1 cellular context compared by ENCODE assay signal in the genomic region with DNA sequence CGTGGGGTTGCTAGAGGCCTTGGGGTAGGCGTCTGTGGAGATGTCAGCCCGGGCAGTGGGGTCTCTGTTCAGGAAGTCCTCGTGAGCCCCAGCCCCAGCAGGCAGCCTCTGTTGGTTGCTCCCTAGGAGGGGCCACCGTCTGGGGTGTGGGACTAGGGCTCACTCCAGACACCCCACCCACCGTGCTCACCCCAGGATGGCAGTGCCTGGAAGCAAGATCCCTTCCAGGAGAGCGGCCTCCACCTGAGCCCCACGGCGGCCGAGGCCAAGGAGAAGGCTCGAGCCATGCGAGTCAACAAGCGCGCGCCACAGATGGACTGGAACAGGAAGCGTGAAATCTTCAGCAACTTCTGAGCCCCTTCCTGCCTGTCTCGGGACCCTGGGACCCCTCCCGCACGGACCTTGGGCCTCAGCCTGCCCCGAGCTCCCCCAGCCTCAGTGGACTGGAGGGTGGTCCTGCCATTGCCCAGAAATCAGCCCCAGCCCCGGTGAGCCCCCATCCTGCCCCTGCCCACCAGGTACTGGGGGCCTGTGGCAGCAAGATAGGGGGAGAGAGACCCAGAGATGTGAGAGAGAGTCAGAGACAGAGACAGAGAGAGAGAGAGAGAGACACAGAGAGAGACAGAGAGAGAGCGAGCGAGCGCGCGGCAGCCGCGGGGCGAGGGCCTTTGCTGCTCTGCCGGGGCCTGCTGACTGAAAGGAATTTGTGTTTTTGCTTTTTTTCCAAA.
A peak's percentile ranks its signal among the peaks of the same experiment; 100 is the strongest.
TF ChIP-seq lines count a peak whose summit lies in the region.

No MANE protein-coding gene starts in this region.

TF ChIP-seq in K562, 482 proteins besides CTCF, POLR2A, EP300 and RAD21:
- TF ChIP-seq, protein P1, sequence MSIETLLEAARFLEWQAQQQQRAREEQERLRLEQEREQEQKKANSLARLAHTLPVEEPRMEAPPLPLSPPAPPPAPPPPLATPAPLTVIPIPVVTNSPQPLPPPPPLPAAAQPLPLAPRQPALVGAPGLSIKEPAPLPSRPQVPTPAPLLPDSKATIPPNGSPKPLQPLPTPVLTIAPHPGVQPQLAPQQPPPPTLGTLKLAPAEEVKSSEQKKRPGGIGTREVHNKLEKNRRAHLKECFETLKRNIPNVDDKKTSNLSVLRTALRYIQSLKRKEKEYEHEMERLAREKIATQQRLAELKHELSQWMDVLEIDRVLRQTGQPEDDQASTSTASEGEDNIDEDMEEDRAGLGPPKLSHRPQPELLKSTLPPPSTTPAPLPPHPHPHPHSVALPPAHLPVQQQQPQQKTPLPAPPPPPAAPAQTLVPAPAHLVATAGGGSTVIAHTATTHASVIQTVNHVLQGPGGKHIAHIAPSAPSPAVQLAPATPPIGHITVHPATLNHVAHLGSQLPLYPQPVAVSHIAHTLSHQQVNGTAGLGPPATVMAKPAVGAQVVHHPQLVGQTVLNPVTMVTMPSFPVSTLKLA (conservative IDR thresholded peaks at IDR 0.05), result no peak
- peak; percentile 35; the same call in 1 of the 2 replicates for TF ChIP-seq POLR2G (IDR thresholded peaks at IDR 0.05; ENCODE audit: low read depth, low read length)
